ENCODE assay signal across 10 cellular contexts in genomic region chr11:119029069-119029339, GRCh38. TPM values are rescaled to one million over a fixed set of nuclear protein-coding genes. Genes with fewer than 3 reads are reported as not detected.
DNase-seq lines count a peak whose midpoint lies in the region; ATAC-seq and TF ChIP-seq lines count a peak whose summit lies in the region.
"Had no signal": no experiment of that assay in that cellular context is flagged by ENCODE, and none has a peak within 500 bp of the region (broad histone marks: within the 10 kb centered on the region; RNA-seq: fewer than 3 reads in every experiment).

No MANE protein-coding gene starts in this region.

- no peak for ATAC-seq in HG02759 (IDR thresholded peaks at IDR 0.05; ENCODE audit: unreplicated experiment)
- no peak for ATAC-seq in HG03108 (IDR thresholded peaks at IDR 0.05; ENCODE audit: unreplicated experiment)
- no peak for ATAC-seq in GM18520 (IDR thresholded peaks at IDR 0.05; ENCODE audit: unreplicated experiment)
- ATAC-seq: heart left ventricle had no signal

- no peak for TF ChIP-seq EP300 in stomach (IDR thresholded peaks at IDR 0.05)

- H3K27me3 ChIP-seq in liver (ENCODE audit: control insufficient read depth in 4 of 4, insufficient read depth in 4 of 4, low read length in 3 of 4) (no peaks in the 10 kb centered on the region), stomach (no peaks in the 10 kb centered on the region)
- H3K27me3 ChIP-seq: heart left ventricle had no signal

- WGBS in liver = 31% methylated on average over 1 of the region's 1 CpG
- WGBS in stomach, 5 donors = 62 to 95% (median 68%) methylated on average over 1 of the region's 1 CpG

- H3K4me1 ChIP-seq in liver (ENCODE audit: control insufficient read depth in 4 of 4, insufficient read depth in 4 of 4, low read length in 3 of 4) (peaks cover 9 to 56% (median 40%) of the 10 kb centered on the region in 4 donors), stomach (peaks cover 28 to 64% (median 59%) of the 10 kb centered on the region in 4 donors)

- TF ChIP-seq CTCF in liver (IDR thresholded peaks at IDR 0.05; ENCODE audit: low read depth, low read length, missing input control) (no peak), stomach (IDR thresholded peaks at IDR 0.05) (no peak)

- TF ChIP-seq POLR2A in stomach (IDR thresholded peaks at IDR 0.05) = no peak

- POLR2A ChIA-PET in activated CD4-positive, alpha-beta memory T cell treated with anti-CD3 and anti-CD28 coated beads, Interleukin-2, amount 10 ng/mL, durations not matched to agents 7 days and 5 days (lab: Charles Lee) = interaction anchor here (1.4 to 5.9 kb wide), 8 partner anchors 11 to 237 kb away, joined by 3 to 115 read pairs (median 12); partner anchors contain the start of genes CENATAC, HYOU1, RPS25 and TRAPPC4

- H3K36me3 Mint-ChIP-seq in T-helper 2 cell treated with Interferon-gamma antibody and Interleukin-4, amounts not matched to agents 5 μg/mL and 100 μg/mL, for 36 hours (ENCODE audit: low read depth) = peaks cover 21% of the 10 kb centered on the region
- peaks cover 31% of the 10 kb centered on the region for H3K36me3 Mint-ChIP-seq in activated CD4-positive, alpha-beta memory T cell treated with anti-CD3 and anti-CD28 coated beads, Interleukin-2, amount 10 ng/mL, durations not matched to agents 7 days and 5 days (ENCODE audit: low read depth)

- no peaks in the 10 kb centered on the region for H3K9me3 ChIP-seq in liver (ENCODE audit: control insufficient read depth in 4 of 4, low read length in 3 of 4)
- H3K9me3 ChIP-seq in stomach = no peaks in the 10 kb centered on the region
- H3K9me3 ChIP-seq: heart left ventricle had no signal

- CTCF ChIA-PET in activated CD4-positive, alpha-beta memory T cell treated with anti-CD3 and anti-CD28 coated beads, Interleukin-2, amount 10 ng/mL, durations not matched to agents 7 days and 5 days (lab: Charles Lee) = interaction anchor here (1.0 to 3.4 kb wide), 4 partner anchors 10 to 99 kb away, joined by 3 to 29 read pairs (median 4); partner anchors contain the start of genes HYOU1, RPS25 and TRAPPC4

- peaks cover 22% of the 10 kb centered on the region for H3K4me1 Mint-ChIP-seq in T-helper 2 cell treated with Interferon-gamma antibody and Interleukin-4, amounts not matched to agents 5 μg/mL and 100 μg/mL, for 36 hours (ENCODE audit: low read depth)
- H3K4me1 Mint-ChIP-seq in activated CD4-positive, alpha-beta memory T cell treated with anti-CD3 and anti-CD28 coated beads, Interleukin-2, amount 10 ng/mL, durations not matched to agents 7 days and 5 days = peaks cover 41% of the 10 kb centered on the region

- DNase-seq in T-helper 2 cell treated with Interferon-gamma antibody and Interleukin-4, amounts not matched to agents 5 μg/mL and 100 μg/mL, for 36 hours (ENCODE audit: low spot score) = no peak
- no peak for DNase-seq in T-helper 2 cell
- no peak for DNase-seq in activated CD4-positive, alpha-beta memory T cell treated with anti-CD3 and anti-CD28 coated beads, Interleukin-2, amount 10 ng/mL, durations not matched to agents 7 days and 5 days
- no peak for DNase-seq in stomach
- DNase-seq: stimulated activated naive B cell treated with anti-CD40 and anti-IgM and Interleukin-4, amounts not matched to agents 10 μg/mL and 1 μg/mL and 100 μg/mL, for 72 hours had no signal

- H3K9me3 Mint-ChIP-seq in T-helper 2 cell treated with Interferon-gamma antibody and Interleukin-4, amounts not matched to agents 5 μg/mL and 100 μg/mL, for 36 hours = no peaks in the 10 kb centered on the region
- no peaks in the 10 kb centered on the region for H3K9me3 Mint-ChIP-seq in activated CD4-positive, alpha-beta memory T cell treated with anti-CD3 and anti-CD28 coated beads, Interleukin-2, amount 10 ng/mL, durations not matched to agents 7 days and 5 days
- H3K9me3 Mint-ChIP-seq: stimulated activated naive B cell treated with anti-CD40 and anti-IgM and Interleukin-4, amounts not matched to agents 10 μg/mL and 1 μg/mL and 100 μg/mL, for 72 hours had no signal

- no peak for TF ChIP-seq RAD21 in liver (IDR thresholded peaks at IDR 0.05)

- H3K4me3 Mint-ChIP-seq in T-helper 2 cell treated with Interferon-gamma antibody and Interleukin-4, amounts not matched to agents 5 μg/mL and 100 μg/mL, for 36 hours = peak overlapping the region; percentile 83
- peak overlapping the region; percentile 77 for H3K4me3 Mint-ChIP-seq in activated CD4-positive, alpha-beta memory T cell treated with anti-CD3 and anti-CD28 coated beads, Interleukin-2, amount 10 ng/mL, durations not matched to agents 7 days and 5 days

- H3K36me3 ChIP-seq in liver (ENCODE audit: control insufficient read depth in 4 of 4, insufficient read depth in 3 of 4, low read depth in 1 of 4, low read length in 3 of 4) (peaks cover 5 to 13% (median 7%) of the 10 kb centered on the region in 4 donors), stomach (peaks cover 14 to 40% (median 36%) of the 10 kb centered on the region in 4 donors)

- H3K27ac ChIP-seq in liver (ENCODE audit: low read depth in 1 of 2, low read length in 2 of 2) (peak overlapping the region; percentile 92 to 97), stomach (peak overlapping the region; percentile 79 to 93 (median 92))

- no peak overlapping the region for H3K27ac Mint-ChIP-seq in T-helper 2 cell treated with Interferon-gamma antibody and Interleukin-4, amounts not matched to agents 5 μg/mL and 100 μg/mL, for 36 hours
- peak overlapping the region; percentile 78 for H3K27ac Mint-ChIP-seq in activated CD4-positive, alpha-beta memory T cell treated with anti-CD3 and anti-CD28 coated beads, Interleukin-2, amount 10 ng/mL, durations not matched to agents 7 days and 5 days
- H3K27ac Mint-ChIP-seq: stimulated activated naive B cell treated with anti-CD40 and anti-IgM and Interleukin-4, amounts not matched to agents 10 μg/mL and 1 μg/mL and 100 μg/mL, for 72 hours had no signal

- H3K4me3 ChIP-seq in liver (ENCODE audit: low read depth in 1 of 3, low read length in 3 of 3) (peak overlapping the region; percentile 71 to 86 (median 85)), stomach (peak overlapping the region in 3 of 4 donors; percentile 12 to 85 (median 60))

- H3K27me3 Mint-ChIP-seq in T-helper 2 cell treated with Interferon-gamma antibody and Interleukin-4, amounts not matched to agents 5 μg/mL and 100 μg/mL, for 36 hours (ENCODE audit: low read depth) = no peaks in the 10 kb centered on the region
- H3K27me3 Mint-ChIP-seq in activated CD4-positive, alpha-beta memory T cell treated with anti-CD3 and anti-CD28 coated beads, Interleukin-2, amount 10 ng/mL, durations not matched to agents 7 days and 5 days = no peaks in the 10 kb centered on the region
- H3K27me3 Mint-ChIP-seq: stimulated activated naive B cell treated with anti-CD40 and anti-IgM and Interleukin-4, amounts not matched to agents 10 μg/mL and 1 μg/mL and 100 μg/mL, for 72 hours had no signal

- H3K9ac ChIP-seq in liver (ENCODE audit: low read depth in 1 of 2, low read length in 2 of 2) = peak overlapping the region; percentile 73 to 87

- intact Hi-C loops in stomach (cut with DNase I; ENCODE audit: low total_unique reads) = no loop called here

TF ChIP-seq in liver, 16 proteins besides CTCF, POLR2A, EP300 and RAD21:
- peak; percentile 25 for TF ChIP-seq YY1 (IDR thresholded peaks at IDR 0.05)
- TF ChIP-seq HNF4G (IDR thresholded peaks at IDR 0.05) = no peak
- TF ChIP-seq SP1 (IDR thresholded peaks at IDR 0.05) = no peak

RNA-seq across cellular contexts. Expression of gene SLC37A4, which starts 1.7 kb away (rescaled TPM):
- total RNA-seq in activated CD4-positive, alpha-beta memory T cell treated with anti-CD3 and anti-CD28 coated beads, Interleukin-2, amount 10 ng/mL, durations not matched to agents 7 days and 5 days = 10 to 100 TPM; 31.6 to 33.9 TPM
- total RNA-seq in liver = 100 to 1,000 TPM in 1 of 2 donors, 10 to 100 TPM in 1; 62.7 to 184 TPM
- polyA plus RNA-seq in liver = 10 to 100 TPM; 93.8 to 98.7 TPM
- total RNA-seq in stomach = 100 to 1,000 TPM in 1 of 5 donors, 10 to 100 TPM in 4; 16.3 to 126 (median 23.5) TPM
- polyA plus RNA-seq in stomach = 10 to 100 TPM; 12.4 to 14.6 (median 13.0) TPM

RNA-seq across cellular contexts. Expression of gene TRAPPC4, which starts 10.4 kb away (rescaled TPM):
- total RNA-seq in activated CD4-positive, alpha-beta memory T cell treated with anti-CD3 and anti-CD28 coated beads, Interleukin-2, amount 10 ng/mL, durations not matched to agents 7 days and 5 days = 10 to 100 TPM; 67.0 to 71.1 TPM
- total RNA-seq in liver = 10 to 100 TPM; 32.8 to 35.7 TPM
- 10 to 100 TPM; 21.1 to 32.1 TPM for polyA plus RNA-seq in liver
- 10 to 100 TPM; 13.4 to 81.4 (median 20.0) TPM for total RNA-seq in stomach
- 10 to 100 TPM; 29.6 to 49.6 (median 34.1) TPM for polyA plus RNA-seq in stomach

RNA-seq across cellular contexts. Expression of gene RPS25, which starts 10.9 kb away (rescaled TPM):
- total RNA-seq in activated CD4-positive, alpha-beta memory T cell treated with anti-CD3 and anti-CD28 coated beads, Interleukin-2, amount 10 ng/mL, durations not matched to agents 7 days and 5 days = 1,000 to 10,000 TPM; 1,257 to 1,287 TPM
- total RNA-seq in liver (100 to 1,000 TPM; 228 to 294 TPM), stomach (1,000 to 10,000 TPM in 3 of 5 donors, 100 to 1,000 TPM in 2; 157 to 2,308 (median 1,395) TPM)
- polyA plus RNA-seq in liver (100 to 1,000 TPM; 477 to 499 TPM), stomach (1,000 to 10,000 TPM; 2,403 to 3,218 (median 2,977) TPM)

RNA-seq across cellular contexts. Expression of gene HYOU1, which starts 28.0 kb away (rescaled TPM):
- 100 to 1,000 TPM; 123 to 125 TPM for total RNA-seq in activated CD4-positive, alpha-beta memory T cell treated with anti-CD3 and anti-CD28 coated beads, Interleukin-2, amount 10 ng/mL, durations not matched to agents 7 days and 5 days
- total RNA-seq in liver (100 to 1,000 TPM in 1 of 2 donors, 10 to 100 TPM in 1; 46.3 to 270 TPM), stomach (100 to 1,000 TPM in 2 of 5 donors, 10 to 100 TPM in 3; 46.1 to 127 (median 80.0) TPM)
- polyA plus RNA-seq in liver (100 to 1,000 TPM in 1 of 2 donors, 10 to 100 TPM in 1; 41.6 to 191 TPM), stomach (10 to 100 TPM; 12.7 to 57.2 (median 26.7) TPM)

RNA-seq across cellular contexts. Expression of gene CENATAC, which starts 31.1 kb away (rescaled TPM):
- total RNA-seq in activated CD4-positive, alpha-beta memory T cell treated with anti-CD3 and anti-CD28 coated beads, Interleukin-2, amount 10 ng/mL, durations not matched to agents 7 days and 5 days = 10 to 100 TPM; 34.6 to 35.0 TPM
- total RNA-seq in liver (10 to 100 TPM; 12.0 to 33.6 TPM), stomach (100 to 1,000 TPM in 1 of 5 donors, 10 to 100 TPM in 4; 34.8 to 310 (median 64.0) TPM)
- polyA plus RNA-seq in liver (10 to 100 TPM in 1 of 2 donors, 1 to 10 TPM in 1; 6.0 to 14.5 TPM), stomach (10 to 100 TPM; 17.8 to 38.0 (median 18.0) TPM)
